In genomic region chr10:68871105-68871711, GRCh38 we compare ENCODE assay signal across 7 cellular contexts. TPM values are rescaled to one million over a fixed set of nuclear protein-coding genes. Genes with fewer than 3 reads are reported as not detected.
A peak's percentile ranks its signal among the peaks of the same experiment; 100 is the strongest.
DNase-seq lines count a peak whose midpoint lies in the region; TF ChIP-seq lines count a peak whose summit lies in the region.

No MANE protein-coding gene starts in this region.

- H3K36me3 ChIP-seq in Peyer's patch, result no peaks in the 10 kb centered on the region
- H3K36me3 ChIP-seq in skeletal muscle tissue (ENCODE audit: control insufficient read depth in 3 of 3, insufficient read depth in 3 of 3, low read length in 3 of 3), result no peaks in the 10 kb centered on the region

- H3K4me3 ChIP-seq in Peyer's patch (no peak overlapping the region), skeletal muscle tissue (ENCODE audit: low read length in 3 of 3) (peak overlapping the region in 1 of 3 donors; percentile 4)

- H3K36me3 Mint-ChIP-seq in HFFc6 (ENCODE audit: low read depth), result peaks cover 8% of the 10 kb centered on the region; the same call in 1 of the 2 replicates
- H3K36me3 Mint-ChIP-seq in glutamatergic neuron (ENCODE audit: unreplicated experiment), result peaks cover 14% of the 10 kb centered on the region

- no peaks in the 10 kb centered on the region for H3K27me3 ChIP-seq in Peyer's patch
- H3K27me3 ChIP-seq in skeletal muscle tissue (ENCODE audit: control insufficient read depth in 3 of 3, insufficient read depth in 3 of 3, low read length in 3 of 3), result no peaks in the 10 kb centered on the region

- H3K4me3 Mint-ChIP-seq in HFFc6 (0 out of 2 replicates have a peak overlapping the region, but pooled peaks have one; percentile 15), glutamatergic neuron (ENCODE audit: unreplicated experiment) (peak overlapping the region; percentile 63)

- TF ChIP-seq POLR2A in Peyer's patch (IDR thresholded peaks at IDR 0.05), result no peak

- H3K27ac ChIP-seq in Peyer's patch (peak overlapping the region in 3 of 4 donors; percentile 35 to 70 (median 60)), skeletal muscle tissue (ENCODE audit: low read depth, low read length) (peak overlapping the region; percentile 70)

- H3K9ac ChIP-seq in skeletal muscle tissue (ENCODE audit: low read depth in 1 of 3, low read length in 3 of 3), result peak overlapping the region in 1 of 3 donors; percentile 13

- peaks cover 11% of the 10 kb centered on the region for H3K9me3 Mint-ChIP-seq in HFFc6
- peaks cover 3% of the 10 kb centered on the region for H3K9me3 Mint-ChIP-seq in glutamatergic neuron (ENCODE audit: unreplicated experiment)

- H3K4me1 Mint-ChIP-seq in HFFc6 (ENCODE audit: low read depth) (peaks cover 28% of the 10 kb centered on the region), glutamatergic neuron (ENCODE audit: low read depth, unreplicated experiment) (peaks cover 14% of the 10 kb centered on the region)

- H3K4me1 ChIP-seq in Peyer's patch (peaks cover 0 to 21% (median 4%) of the 10 kb centered on the region in 4 donors), skeletal muscle tissue (ENCODE audit: control insufficient read depth in 3 of 3, insufficient read depth in 3 of 3, low read length in 3 of 3) (peaks cover 0 to 12% (median 5%) of the 10 kb centered on the region in 3 donors)

- H3K9me3 ChIP-seq in Peyer's patch, result no peaks in the 10 kb centered on the region
- H3K9me3 ChIP-seq in skeletal muscle tissue (ENCODE audit: control insufficient read depth in 3 of 3, low read length in 3 of 3), result no peaks in the 10 kb centered on the region

- no peak for TF ChIP-seq CTCF in HFFc6 (IDR thresholded peaks at IDR 0.05)
- no peak for TF ChIP-seq CTCF in Peyer's patch (IDR thresholded peaks at IDR 0.05)
- TF ChIP-seq CTCF in glutamatergic neuron (IDR thresholded peaks at IDR 0.05; ENCODE audit: partially characterized antibody, unreplicated experiment), result no peak

- DNase-seq in HFFc6 (peak; percentile 30), Peyer's patch (peak in 2 of 3 donors; percentile 61 to 67), glutamatergic neuron (peak; percentile 17), NK-92 (lab: John Stamatoyannopoulos, UW; ENCODE audit: unreplicated experiment) (no peak), OCI-M2 (lab: John Stamatoyannopoulos, UW; ENCODE audit: unreplicated experiment) (no peak)
- no peak for DNase-seq in stimulated activated CD4-positive, alpha-beta T cell treated with anti-CD3 and anti-CD28 coated beads, Interleukin-4, amount 100 ng/mL, for 24 hours

- H3K27ac Mint-ChIP-seq in HFFc6, result peak overlapping the region; percentile 44
- peak overlapping the region; percentile 75 for H3K27ac Mint-ChIP-seq in glutamatergic neuron (ENCODE audit: unreplicated experiment)

- no peaks in the 10 kb centered on the region; the same call in none of the 2 replicates for H3K27me3 Mint-ChIP-seq in HFFc6 (ENCODE audit: insufficient read depth)
- no peaks in the 10 kb centered on the region for H3K27me3 Mint-ChIP-seq in glutamatergic neuron (ENCODE audit: unreplicated experiment)

RNA-seq across cellular contexts. Expression of gene DDX50, which starts 29.9 kb away (rescaled TPM):
- 10 to 100 TPM; 35.6 to 39.4 (median 37.3) TPM for total RNA-seq in HFFc6 (2021; fragmentation: NEBNext Ultra II Directional; extraction: Animal tissue kit (Norgen Biotek cat#: 25700))
- total RNA-seq in Peyer's patch, result 10 to 100 TPM in 3 of 4 donors, 1 to 10 TPM in 1; 8.2 to 25.6 (median 16.0) TPM
- 31.6 TPM for total RNA-seq in glutamatergic neuron (ENCODE audit: unreplicated experiment)
- 42.3 TPM for total RNA-seq in skeletal muscle tissue

RNA-seq across cellular contexts. Expression of gene STOX1, which starts 43.9 kb away (rescaled TPM):
- under 1 TPM in 2 of 6 experiments, not detected in 4; 0.09 TPM for total RNA-seq in HFFc6 (2021; fragmentation: NEBNext Ultra II Directional; extraction: Animal tissue kit (Norgen Biotek cat#: 25700))
- total RNA-seq in Peyer's patch, result 10 to 100 TPM in 1 of 4 donors, 1 to 10 TPM in 3; 2.5 to 19.8 (median 3.9) TPM
- total RNA-seq in glutamatergic neuron (ENCODE audit: unreplicated experiment), result 0.47 TPM
- 3.7 TPM for total RNA-seq in skeletal muscle tissue

Comparison
In these comparisons a context has a peak if more than half of its experiments do, and no peak if none do; other contexts are left out.
1. DNase-seq: peak in HFFc6 (single experiment), Peyer's patch (2 of 3) and glutamatergic neuron (single experiment); none in NK-92 (single experiment), stimulated activated CD4-positive, alpha-beta T cell treated with anti-CD3 and anti-CD28 coated beads, Interleukin-4, amount 100 ng/mL, for 24 hours (single experiment) and OCI-M2 (single experiment).